Comparison of ENCODE assay signal across 24 cellular contexts in genomic region chr1:26536081-26536480, GRCh38.
"Had no signal": no experiment of that assay in that cellular context is flagged by ENCODE, and none has a peak within 500 bp of the region (broad histone marks: within the 10 kb centered on the region; RNA-seq: fewer than 3 reads in every experiment).

No MANE protein-coding gene starts in this region.

- H3K9me3 ChIP-seq: heart left ventricle, pancreas, prostate gland, thyroid gland, upper lobe of left lung, vagina had no signal

- DNase-seq: activated CD4-positive, alpha-beta T cell treated with anti-CD3 and anti-CD28 coated beads, Interleukin-2, amount 50 U/mL, for 1 hour; activated CD8-positive, alpha-beta T cell treated with anti-CD3 and anti-CD28 coated beads for 36 hours; activated naive CD8-positive, alpha-beta T cell treated with anti-CD3 and anti-CD28 coated beads, Interleukin-2, amount 50 U/mL, for 24 hours; activated T-cell treated with anti-CD3 and anti-CD28 coated beads, Interleukin-2, amount 50 U/mL, for 48 hours; central memory CD4-positive, alpha-beta T cell; endodermal cell; foreskin fibroblast; heart left ventricle; hypothalamus; immature natural killer cell; kidney; left colon; mammary epithelial cell; naive B cell; pancreas; retina; small intestine; stimulated activated CD4-positive, alpha-beta T cell treated with anti-CD3 and anti-CD28 coated beads, Interleukin-4, amount 100 ng/mL, for 24 hours; T-helper 9 cell; thyroid gland; upper lobe of left lung; WERI-Rb-1 had no signal

- H3K4me3 ChIP-seq: heart left ventricle, pancreas, prostate gland, thyroid gland, upper lobe of left lung, vagina had no signal

- H3K27ac ChIP-seq: heart left ventricle, prostate gland, thyroid gland, vagina, WERI-Rb-1 had no signal

- H3K36me3 ChIP-seq: heart left ventricle, pancreas, prostate gland, vagina had no signal

- H3K27me3 ChIP-seq: heart left ventricle, pancreas, thyroid gland, upper lobe of left lung, vagina had no signal
